Comparison of ENCODE assay signal across 10 cellular contexts in genomic region chr7:67018940-67019339, GRCh38.
"Had no signal": no experiment of that assay in that cellular context is flagged by ENCODE, and none has a peak within 500 bp of the region (broad histone marks: within the 10 kb centered on the region; RNA-seq: fewer than 3 reads in every experiment).

No MANE protein-coding gene starts in this region.

- H3K9me3 ChIP-seq: tibial nerve had no signal

- H3K4me3 ChIP-seq: hepatocyte, tibial nerve had no signal

- H3K4me3 Mint-ChIP-seq: activated CD4-positive, alpha-beta T cell treated with anti-CD3 and anti-CD28 coated beads, Interleukin-2, amount 10 ng/mL, durations not matched to agents 24 days and 14 days; activated naive CD8-positive, alpha-beta T cell treated with anti-CD3 and anti-CD28 coated beads, Interleukin-2, amount 10 ng/mL, durations not matched to agents 7 days and 5 days; dendritic cell treated with granulocyte-macrophage colony-stimulating factor and Interleukin-4, amounts not matched to agents 40 ng/mL and 50 ng/mL, for 4 days; effector memory CD8-positive, alpha-beta T cell; nephron progenitor cell had no signal

- H3K4me2 ChIP-seq: hepatocyte had no signal

- DNase-seq: activated CD4-positive, alpha-beta T cell treated with anti-CD3 and anti-CD28 coated beads, Interleukin-2, amount 10 ng/mL, durations not matched to agents 24 days and 14 days; activated naive CD8-positive, alpha-beta T cell treated with anti-CD3 and anti-CD28 coated beads, Interleukin-2, amount 10 ng/mL, durations not matched to agents 7 days and 5 days; cerebellar nuclear complex; effector memory CD8-positive, alpha-beta T cell; nephron progenitor cell; stimulated activated CD4-positive, alpha-beta T cell treated with anti-CD3 and anti-CD28 coated beads, Interleukin-4, amount 100 ng/mL, for 4 hours; T1000 had no signal

- H2AFZ ChIP-seq: hepatocyte had no signal

- H3K9me3 Mint-ChIP-seq: activated CD4-positive, alpha-beta T cell treated with anti-CD3 and anti-CD28 coated beads, Interleukin-2, amount 10 ng/mL, durations not matched to agents 24 days and 14 days; activated naive CD8-positive, alpha-beta T cell treated with anti-CD3 and anti-CD28 coated beads, Interleukin-2, amount 10 ng/mL, durations not matched to agents 7 days and 5 days; dendritic cell treated with granulocyte-macrophage colony-stimulating factor and Interleukin-4, amounts not matched to agents 40 ng/mL and 50 ng/mL, for 4 days; effector memory CD8-positive, alpha-beta T cell; nephron progenitor cell had no signal

- H3K79me2 ChIP-seq: hepatocyte had no signal

- H3K27me3 ChIP-seq: hepatocyte, tibial nerve had no signal

- ATAC-seq: effector memory CD8-positive, alpha-beta T cell had no signal

- H3K27ac Mint-ChIP-seq: activated CD4-positive, alpha-beta T cell treated with anti-CD3 and anti-CD28 coated beads, Interleukin-2, amount 10 ng/mL, durations not matched to agents 24 days and 14 days; activated naive CD8-positive, alpha-beta T cell treated with anti-CD3 and anti-CD28 coated beads, Interleukin-2, amount 10 ng/mL, durations not matched to agents 7 days and 5 days; dendritic cell treated with granulocyte-macrophage colony-stimulating factor and Interleukin-4, amounts not matched to agents 40 ng/mL and 50 ng/mL, for 4 days; nephron progenitor cell had no signal

- H3K27me3 Mint-ChIP-seq: activated CD4-positive, alpha-beta T cell treated with anti-CD3 and anti-CD28 coated beads, Interleukin-2, amount 10 ng/mL, durations not matched to agents 24 days and 14 days; activated naive CD8-positive, alpha-beta T cell treated with anti-CD3 and anti-CD28 coated beads, Interleukin-2, amount 10 ng/mL, durations not matched to agents 7 days and 5 days; dendritic cell treated with granulocyte-macrophage colony-stimulating factor and Interleukin-4, amounts not matched to agents 40 ng/mL and 50 ng/mL, for 4 days; effector memory CD8-positive, alpha-beta T cell had no signal

- H3K4me1 ChIP-seq: tibial nerve had no signal
